14 cellular contexts compared by ENCODE assay signal in genomic region chr19:35299523-35300339, GRCh38. TPM values are rescaled to one million over a fixed set of nuclear protein-coding genes. Genes with fewer than 3 reads are reported as not detected.
A peak's percentile ranks its signal among the peaks of the same experiment; 100 is the strongest.
DNase-seq lines count a peak whose midpoint lies in the region; ATAC-seq, FAIRE-seq and TF ChIP-seq lines count a peak whose summit lies in the region.
"Had no signal": no experiment of that assay in that cellular context is flagged by ENCODE, and none has a peak within 500 bp of the region (broad histone marks: within the 10 kb centered on the region; RNA-seq: fewer than 3 reads in every experiment).

No MANE protein-coding gene starts in this region.

- no TSS peak for BruUV-seq in K562 (replicated peaks; lab: Mats Ljungman, UMichigan)

- H3K4me1 ChIP-seq in H9 (ENCODE audit: insufficient read depth, low read length) (no peaks in the 10 kb centered on the region), K562 (replicated peaks in 1 of 2; ENCODE audit: control insufficient read depth in 2 of 2, insufficient read depth in 2 of 2, low read length in 2 of 2) (peaks cover 50 to 66% of the 10 kb centered on the region in 2 experiments), lower lobe of right lung (no peaks in the 10 kb centered on the region)
- H3K4me1 ChIP-seq: SJSA1 had no signal

- peak; percentile 60 for TF ChIP-seq POLR2A in K562 (conservative IDR thresholded peaks at IDR 0.05)

- H2BK20ac ChIP-seq in H9 (ENCODE audit: low read depth, low read length, poor library complexity, severe bottlenecking), result no peak overlapping the region

- H3K4ac ChIP-seq in H9 (ENCODE audit: low read depth, low read length), result no peak overlapping the region

- H3K27ac Mint-ChIP-seq in H9, result no peak overlapping the region
- H3K27ac Mint-ChIP-seq: activated naive CD4-positive, alpha-beta T cell treated with anti-CD3 and anti-CD28 coated beads, Interleukin-2, amount 50 U/mL, for 24 hours had no signal

- no peak overlapping the region for H2AK5ac ChIP-seq in H9 (ENCODE audit: insufficient read length, low read length)

- H3K36me3 ChIP-seq in K562 (ENCODE audit: control insufficient read depth, insufficient read depth, low read length) (no peaks in the 10 kb centered on the region), lower lobe of right lung (no peaks in the 10 kb centered on the region), brain microvascular endothelial cell (replicated peaks) (no peaks in the 10 kb centered on the region)
- H3K36me3 ChIP-seq: neutrophil, SJSA1 had no signal

- H3K4me3 Mint-ChIP-seq in H9, result no peak overlapping the region
- H3K4me3 Mint-ChIP-seq: activated naive CD4-positive, alpha-beta T cell treated with anti-CD3 and anti-CD28 coated beads, Interleukin-2, amount 50 U/mL, for 24 hours had no signal

- no peak overlapping the region for H3K18ac ChIP-seq in H9 (ENCODE audit: insufficient read length, low read depth, low read length)

- TF ChIP-seq CTCF in H9 (conservative IDR thresholded peaks at IDR 0.05) (no peak), K562 (IDR thresholded peaks at IDR 0.05 in 2 of 3, conservative IDR thresholded peaks at IDR 0.05 in 1 of 3; ENCODE audit: insufficient read depth in 2 of 3, low read depth in 1 of 3, low read length in 3 of 3) (no peak), lower lobe of right lung (IDR thresholded peaks at IDR 0.05) (no peak), brain microvascular endothelial cell (IDR thresholded peaks at IDR 0.05; ENCODE audit: low read depth, low read length, missing control alignments) (no peak)

- no CpG with 5 or more reads among the region's 55 CpGs for WGBS in H9 (ENCODE audit: extremely low coverage, insufficient read length, low lambda C conversion rate)
- 5% methylated on average over 34 of the region's 55 CpGs for WGBS in K562 (ENCODE audit: insufficient coverage, low coverage, missing lambda C conversion rate)

- no peak overlapping the region for H2BK5ac ChIP-seq in H9 (ENCODE audit: insufficient read length, low read length)

- H2AFZ ChIP-seq in H9 (ENCODE audit: low read length) (no peak overlapping the region), K562 (ENCODE audit: low read depth, low read length) (peak overlapping the region; percentile 90)

- CTCF ChIA-PET in K562 (lab: Yijun Ruan, JAX; ENCODE audit: low intra/inter-chr PET ratio), result no interaction called here

- no peak overlapping the region for H3K14ac ChIP-seq in H9 (ENCODE audit: insufficient read depth, low read length)

- H3K23ac ChIP-seq in H9 (ENCODE audit: insufficient read length, low read depth, low read length), result no peak overlapping the region

- H3K9me3 Mint-ChIP-seq in H9, result no peaks in the 10 kb centered on the region
- H3K9me3 Mint-ChIP-seq: activated naive CD4-positive, alpha-beta T cell treated with anti-CD3 and anti-CD28 coated beads, Interleukin-2, amount 50 U/mL, for 24 hours had no signal

- TF ChIP-seq RAD21 in K562 (CRISPR knock-in tag; conservative IDR thresholded peaks at IDR 0.05 in 1 of 2, IDR thresholded peaks at IDR 0.05 in 1 of 2), result no peak

- TF ChIP-seq EP300 in K562 (IDR thresholded peaks at IDR 0.05; ENCODE audit: low read length), result no peak

- H2BK15ac ChIP-seq in H9 (ENCODE audit: low read depth, low read length), result no peak overlapping the region

- no peak overlapping the region for H3K4me2 ChIP-seq in H9 (ENCODE audit: insufficient read depth, insufficient read length, low read length)
- peak overlapping the region; percentile 72 for H3K4me2 ChIP-seq in K562 (ENCODE audit: insufficient read depth, low read length)

- H4K8ac ChIP-seq in H9 (replicated peaks; ENCODE audit: insufficient read length, low read depth, low read length), result no peak overlapping the region

- H3T11ph ChIP-seq in H9 (ENCODE audit: low read length), result no peak overlapping the region

- H4K91ac ChIP-seq in H9 (ENCODE audit: insufficient read length, low read depth, low read length), result no peak overlapping the region

- no peak overlapping the region for H3K56ac ChIP-seq in H9 (ENCODE audit: insufficient read length, low read depth, low read length)

- H3K9me3 ChIP-seq in H9 (ENCODE audit: control insufficient read depth, low read depth, low read length) (no peaks in the 10 kb centered on the region), K562 (replicated peaks; ENCODE audit: control insufficient read depth, insufficient read depth, low read depth, low read length) (no peaks in the 10 kb centered on the region), lower lobe of right lung (no peaks in the 10 kb centered on the region)
- H3K9me3 ChIP-seq: neutrophil, SJSA1 had no signal

- no peaks in the 10 kb centered on the region for H3K36me3 Mint-ChIP-seq in H9 (ENCODE audit: insufficient read depth in 1 of 3, low read depth in 3 of 3)
- H3K36me3 Mint-ChIP-seq: activated naive CD4-positive, alpha-beta T cell treated with anti-CD3 and anti-CD28 coated beads, Interleukin-2, amount 50 U/mL, for 24 hours had no signal

- no peak overlapping the region for H3K9ac ChIP-seq in H9 (ENCODE audit: extremely low read depth, insufficient read length, low read length)
- peak overlapping the region; percentile 40 to 89; a peak in 3 of 4 replicates for H3K9ac ChIP-seq in K562 (ENCODE audit: insufficient read depth in 1 of 2, low read depth in 2 of 2, low read length in 2 of 2)

- ATAC-seq in K562 (peak; percentile 90), lower lobe of right lung (peak; percentile 15 to 50), HG03457 (IDR thresholded peaks at IDR 0.05; ENCODE audit: unreplicated experiment) (no peak), GM18858 (IDR thresholded peaks at IDR 0.05; ENCODE audit: unreplicated experiment) (no peak)

- H3K27ac ChIP-seq in H9 (ENCODE audit: insufficient read length, low read depth, low read length) (no peak overlapping the region), K562 (ENCODE audit: extremely low read depth, low read depth, low read length) (peak overlapping the region; percentile 68), lower lobe of right lung (no peak overlapping the region), brain microvascular endothelial cell (no peak overlapping the region)
- H3K27ac ChIP-seq: neutrophil, SJSA1 had no signal

- H3K4me3 ChIP-seq in K562 (peak overlapping the region; percentile 37), lower lobe of right lung (no peak overlapping the region), brain microvascular endothelial cell (ENCODE audit: low read depth, low read length) (no peak overlapping the region)
- H3K4me3 ChIP-seq: lung, SJSA1 had no signal

- intact Hi-C loops in K562 (cut with micrococcal nuclease) (no loop called here), lower lobe of right lung (cut with DNase I) (no loop called here)

- H3K27me3 ChIP-seq in H9 (ENCODE audit: insufficient read depth, low read length), result no peaks in the 10 kb centered on the region
- H3K27me3 ChIP-seq in K562 (ENCODE audit: control insufficient read depth in 2 of 2, insufficient read depth in 2 of 2, low read length in 2 of 2), result no peaks in the 10 kb centered on the region; a peak in 1 of 5 replicates
- peaks cover 4% of the 10 kb centered on the region for H3K27me3 ChIP-seq in lower lobe of right lung (ENCODE audit: low read depth)
- H3K27me3 ChIP-seq in brain microvascular endothelial cell (replicated peaks), result no peaks in the 10 kb centered on the region
- H3K27me3 ChIP-seq: SJSA1 had no signal

- in situ Hi-C loops in K562 (cut with MboI) (no loop called here), brain microvascular endothelial cell (cut with HindIII; ENCODE audit: low pct_ligation_motif_present, low sequenced_read_pairs) (no loop called here)

- peaks cover 1% of the 10 kb centered on the region; the same call in 1 of the 2 replicates for H3K27me3 Mint-ChIP-seq in H9 (ENCODE audit: low read depth)
- H3K27me3 Mint-ChIP-seq: activated naive CD4-positive, alpha-beta T cell treated with anti-CD3 and anti-CD28 coated beads, Interleukin-2, amount 50 U/mL, for 24 hours had no signal

- H3K79me1 ChIP-seq in H9 (ENCODE audit: insufficient read depth, low read depth, low read length, poor library complexity, severe bottlenecking), result no peaks in the 10 kb centered on the region

- no peak overlapping the region for H2BK120ac ChIP-seq in H9 (ENCODE audit: low read depth, low read length, poor library complexity, severe bottlenecking)

- H4K5ac ChIP-seq in H9 (ENCODE audit: insufficient read length, low read depth, low read length), result no peak overlapping the region

- H2BK12ac ChIP-seq in H9 (ENCODE audit: insufficient read length, low read depth, low read length), result no peak overlapping the region

- H3K9me1 ChIP-seq in K562 (ENCODE audit: control insufficient read depth, insufficient read depth, low read length), result peaks cover 6% of the 10 kb centered on the region

- POLR2A ChIA-PET in K562 (lab: Yijun Ruan, JAX), result interaction anchor here (1.0 to 2.1 kb wide), 2 partner anchors 8 to 21 kb away, joined by 3 to 7 read pairs; partner anchors contain the start of gene MAG

- DNase-seq in Ammon's horn (ENCODE audit: low spot score) (peak; percentile 70), H9 (peak; percentile 76), K562 (ENCODE audit: extremely low read depth in 1 of 4, low spot score in 3 of 4) (peak; percentile 86 to 99 (median 99)), lower lobe of right lung (no peak), brain microvascular endothelial cell (no peak), pons (ENCODE audit: low spot score) (no peak)
- DNase-seq: central memory CD4-positive, alpha-beta T cell; MV-4-11 had no signal

- no peaks in the 10 kb centered on the region for H3K23me2 ChIP-seq in H9 (ENCODE audit: insufficient read length, low read depth, low read length, poor library complexity, severe bottlenecking)

- peaks cover 0 to 5% of the 10 kb centered on the region in 2 experiments; a peak in 3 of 4 replicates for H3K4me1 Mint-ChIP-seq in H9

- no peak for FAIRE-seq in K562 (lab: Jason Lieb, UNC)

- H4K20me1 ChIP-seq in H9 (ENCODE audit: control insufficient read depth, insufficient read depth, insufficient read length) (no peaks in the 10 kb centered on the region), K562 (replicated peaks; ENCODE audit: control insufficient read depth, insufficient read depth, low read length) (no peaks in the 10 kb centered on the region)

- no peaks in the 10 kb centered on the region for H3K79me2 ChIP-seq in H9 (ENCODE audit: insufficient read depth, low read length)
- no peaks in the 10 kb centered on the region for H3K79me2 ChIP-seq in K562 (ENCODE audit: control insufficient read depth, insufficient read depth, low read length)

RNA-seq across cellular contexts. Expression of gene MAG, which starts 7.8 kb away (rescaled TPM):
- total RNA-seq in H9 (2021) (0.13 TPM in 1 of 2 replicates, not detected in the other), K562 (2014; rRNA removed) (6.3 and 9.0 TPM in 2 replicates), K562 (2014; rRNA removed; fragmentation: Illumina TruSeq; extraction: Trizol) (0.67 and 1.1 TPM in 2 replicates), K562 (2015; rRNA removed; fragmentation: Illumina TruSeq; extraction: Trizol) (2.8 and 4.6 TPM in 2 replicates), K562 (2021) (6.4 and 7.7 TPM in 2 replicates), lower lobe of right lung (not detected)
- total RNA-seq in K562 (2011; cell fraction: chromatin; rRNA removed; ENCODE audit: low replicate concordance), result 9.6 and 21.9 TPM in 2 replicates
- 25.2 and 25.7 TPM in 2 replicates for total RNA-seq in K562 (2011; cell fraction: nucleolus; rRNA removed)
- 12.0 and 17.2 TPM in 2 replicates for total RNA-seq in K562 (2011; cell fraction: nucleoplasm; rRNA removed)
- polyA plus RNA-seq in K562 (2011; rRNA removed) (1.4 and 1.6 TPM in 2 replicates), K562 (2014; fragmentation: Illumina TruSeq; extraction: Trizol) (0.61 and 3.3 TPM in 2 replicates), K562 (2014; fragmentation: Nextera tagmentation; extraction: Ambion mirVana) (under 1 TPM; 0.11 to 0.39 TPM), K562 (2014; rRNA removed) (2.9 and 10.0 TPM in 2 replicates)
- 1.6 and 6.7 TPM in 2 replicates for polyA plus RNA-seq in K562 (2011; cell fraction: cytosol; rRNA removed)
- 1.9 and 8.2 TPM in 2 replicates for polyA plus RNA-seq in K562 (2011; cell fraction: nucleus; rRNA removed)
- 2.3 and 5.2 TPM in 2 replicates for polyA plus RNA-seq in K562 (2012)
- polyA minus RNA-seq in K562 (2011; rRNA and poly(A)+ RNA removed), result 1.4 TPM in 1 of 2 replicates, not detected in the other
- 3.0 and 8.6 TPM in 2 replicates for polyA minus RNA-seq in K562 (2011; cell fraction: cytosol; rRNA and poly(A)+ RNA removed)
- 3.8 and 6.6 TPM in 2 replicates for polyA minus RNA-seq in K562 (2011; cell fraction: nucleus; rRNA and poly(A)+ RNA removed)

RNA-seq across cellular contexts. Expression of gene HAMP, which starts 17.4 kb away (rescaled TPM):
- total RNA-seq in H9 (2021), result 0.52 and 0.83 TPM in 2 replicates
- total RNA-seq in K562 (2011; cell fraction: chromatin; rRNA removed; ENCODE audit: low replicate concordance), result 0.25 and 1.3 TPM in 2 replicates
- 1.5 and 2.1 TPM in 2 replicates for total RNA-seq in K562 (2011; cell fraction: nucleolus; rRNA removed)
- 0.84 and 1.9 TPM in 2 replicates for total RNA-seq in K562 (2011; cell fraction: nucleoplasm; rRNA removed)
- not detected in 2 replicates for total RNA-seq in K562 (2014; rRNA removed)
- total RNA-seq in K562 (2014; rRNA removed; fragmentation: Illumina TruSeq; extraction: Trizol), result 0.29 TPM in 1 of 2 replicates, not detected in the other
- total RNA-seq in K562 (2015; rRNA removed; fragmentation: Illumina TruSeq; extraction: Trizol), result 0.57 TPM in 1 of 2 replicates, not detected in the other
- 0.29 TPM in 2 replicates for total RNA-seq in K562 (2021)
- 0.26 and 0.39 TPM in 2 replicates for polyA plus RNA-seq in K562 (2011; rRNA removed)
- 0.74 and 3.9 TPM in 2 replicates for polyA plus RNA-seq in K562 (2011; cell fraction: cytosol; rRNA removed)
- 0.24 and 0.74 TPM in 2 replicates for polyA plus RNA-seq in K562 (2011; cell fraction: nucleus; rRNA removed)
- 0.98 and 2.0 TPM in 2 replicates for polyA plus RNA-seq in K562 (2012)
- polyA plus RNA-seq in K562 (2014; fragmentation: Illumina TruSeq; extraction: Trizol), result 0.64 and 1.1 TPM in 2 replicates
- polyA plus RNA-seq in K562 (2014; fragmentation: Nextera tagmentation; extraction: Ambion mirVana), result 1 to 10 TPM in 1 of 2 experiments, under 1 TPM in 1; 0.65 to 1.0 TPM
- 0.05 and 0.76 TPM in 2 replicates for polyA plus RNA-seq in K562 (2014; rRNA removed)
- polyA minus RNA-seq in K562 (2011; rRNA and poly(A)+ RNA removed), result 0.11 TPM in 1 of 2 replicates, not detected in the other
- polyA minus RNA-seq in K562 (2011; cell fraction: cytosol; rRNA and poly(A)+ RNA removed), result 1.6 TPM in 1 of 2 replicates, not detected in the other
- polyA minus RNA-seq in K562 (2011; cell fraction: nucleus; rRNA and poly(A)+ RNA removed), result 0.11 and 0.67 TPM in 2 replicates
- total RNA-seq in lower lobe of right lung, result not detected
- total RNA-seq: SJSA1 had no signal

RNA-seq across cellular contexts. Expression of gene CD22, which starts 29.3 kb away (rescaled TPM):
- not detected in 2 replicates for total RNA-seq in H9 (2021)
- total RNA-seq in K562 (2011; cell fraction: chromatin; rRNA removed; ENCODE audit: low replicate concordance), result 29.7 and 39.0 TPM in 2 replicates
- 22.1 and 24.3 TPM in 2 replicates for total RNA-seq in K562 (2011; cell fraction: nucleolus; rRNA removed)
- total RNA-seq in K562 (2011; cell fraction: nucleoplasm; rRNA removed), result 23.2 and 26.7 TPM in 2 replicates
- total RNA-seq in K562 (2014; rRNA removed), result 5.0 and 5.3 TPM in 2 replicates
- total RNA-seq in K562 (2014; rRNA removed; fragmentation: Illumina TruSeq; extraction: Trizol), result 2.3 and 2.4 TPM in 2 replicates
- 1.7 and 2.1 TPM in 2 replicates for total RNA-seq in K562 (2015; rRNA removed; fragmentation: Illumina TruSeq; extraction: Trizol)
- total RNA-seq in K562 (2021), result 3.5 and 5.9 TPM in 2 replicates
- polyA plus RNA-seq in K562 (2011; rRNA removed), result 2.4 and 4.2 TPM in 2 replicates
- 2.3 and 3.4 TPM in 2 replicates for polyA plus RNA-seq in K562 (2011; cell fraction: cytosol; rRNA removed)
- polyA plus RNA-seq in K562 (2011; cell fraction: nucleus; rRNA removed), result 5.1 and 17.6 TPM in 2 replicates
- polyA plus RNA-seq in K562 (2012), result 3.0 and 4.6 TPM in 2 replicates
- polyA plus RNA-seq in K562 (2014; fragmentation: Illumina TruSeq; extraction: Trizol), result 3.7 and 4.1 TPM in 2 replicates
- under 1 TPM; 0.29 to 0.84 TPM for polyA plus RNA-seq in K562 (2014; fragmentation: Nextera tagmentation; extraction: Ambion mirVana)
- polyA plus RNA-seq in K562 (2014; rRNA removed), result 4.1 and 6.2 TPM in 2 replicates
- polyA minus RNA-seq in K562 (2011; rRNA and poly(A)+ RNA removed), result 1.4 and 6.6 TPM in 2 replicates
- 3.2 TPM in 1 of 2 replicates, not detected in the other for polyA minus RNA-seq in K562 (2011; cell fraction: cytosol; rRNA and poly(A)+ RNA removed)
- 1.6 and 3.8 TPM in 2 replicates for polyA minus RNA-seq in K562 (2011; cell fraction: nucleus; rRNA and poly(A)+ RNA removed)
- total RNA-seq in lower lobe of right lung, result 19.1 TPM

RNA-seq across cellular contexts. Expression of gene USF2, which starts 31.0 kb away (rescaled TPM):
- total RNA-seq in H9 (2021), result 113 and 123 TPM in 2 replicates
- 42.6 and 101 TPM in 2 replicates for total RNA-seq in K562 (2011; cell fraction: chromatin; rRNA removed; ENCODE audit: low replicate concordance)
- 81.1 and 82.5 TPM in 2 replicates for total RNA-seq in K562 (2011; cell fraction: nucleolus; rRNA removed)
- total RNA-seq in K562 (2011; cell fraction: nucleoplasm; rRNA removed), result 54.4 and 62.0 TPM in 2 replicates
- total RNA-seq in K562 (2014; rRNA removed), result 79.6 and 92.0 TPM in 2 replicates
- 27.8 and 31.1 TPM in 2 replicates for total RNA-seq in K562 (2014; rRNA removed; fragmentation: Illumina TruSeq; extraction: Trizol)
- total RNA-seq in K562 (2015; rRNA removed; fragmentation: Illumina TruSeq; extraction: Trizol), result 41.3 and 44.8 TPM in 2 replicates
- 79.6 and 85.1 TPM in 2 replicates for total RNA-seq in K562 (2021)
- polyA plus RNA-seq in K562 (2011; rRNA removed), result 62.5 and 69.2 TPM in 2 replicates
- polyA plus RNA-seq in K562 (2011; cell fraction: cytosol; rRNA removed), result 53.9 and 98.4 TPM in 2 replicates
- 102 and 108 TPM in 2 replicates for polyA plus RNA-seq in K562 (2011; cell fraction: nucleus; rRNA removed)
- 81.4 and 98.5 TPM in 2 replicates for polyA plus RNA-seq in K562 (2012)
- 57.2 and 58.4 TPM in 2 replicates for polyA plus RNA-seq in K562 (2014; fragmentation: Illumina TruSeq; extraction: Trizol)
- under 1 TPM; 0.27 to 0.34 TPM for polyA plus RNA-seq in K562 (2014; fragmentation: Nextera tagmentation; extraction: Ambion mirVana)
- 78.0 and 93.7 TPM in 2 replicates for polyA plus RNA-seq in K562 (2014; rRNA removed)
- polyA minus RNA-seq in K562 (2011; rRNA and poly(A)+ RNA removed), result 31.5 and 39.4 TPM in 2 replicates
- 28.5 and 53.2 TPM in 2 replicates for polyA minus RNA-seq in K562 (2011; cell fraction: cytosol; rRNA and poly(A)+ RNA removed)
- polyA minus RNA-seq in K562 (2011; cell fraction: nucleus; rRNA and poly(A)+ RNA removed), result 21.7 and 31.3 TPM in 2 replicates
- 171 TPM for total RNA-seq in lower lobe of right lung

RNA-seq across cellular contexts. Expression of gene FFAR1, which starts 48.0 kb away (rescaled TPM):
- total RNA-seq in H9 (2021) (not detected in 2 replicates), K562 (2014; rRNA removed) (not detected in 2 replicates), K562 (2014; rRNA removed; fragmentation: Illumina TruSeq; extraction: Trizol) (not detected in 2 replicates), K562 (2015; rRNA removed; fragmentation: Illumina TruSeq; extraction: Trizol) (not detected in 2 replicates), K562 (2021) (not detected in 2 replicates), lower lobe of right lung (not detected)
- total RNA-seq in K562 (2011; cell fraction: chromatin; rRNA removed; ENCODE audit: low replicate concordance), result 0.28 TPM in 1 of 2 replicates, not detected in the other
- total RNA-seq in K562 (2011; cell fraction: nucleolus; rRNA removed), result 0.13 and 0.17 TPM in 2 replicates
- total RNA-seq in K562 (2011; cell fraction: nucleoplasm; rRNA removed), result not detected in 2 replicates
- polyA plus RNA-seq in K562 (2011; rRNA removed) (not detected in 2 replicates), K562 (2014; fragmentation: Illumina TruSeq; extraction: Trizol) (not detected in 2 replicates), K562 (2014; fragmentation: Nextera tagmentation; extraction: Ambion mirVana) (not detected), K562 (2014; rRNA removed) (not detected in 2 replicates)
- not detected in 2 replicates for polyA plus RNA-seq in K562 (2011; cell fraction: cytosol; rRNA removed)
- polyA plus RNA-seq in K562 (2011; cell fraction: nucleus; rRNA removed), result 0.06 TPM in 1 of 2 replicates, not detected in the other
- not detected in 2 replicates for polyA plus RNA-seq in K562 (2012)
- not detected in 2 replicates for polyA minus RNA-seq in K562 (2011; rRNA and poly(A)+ RNA removed)
- polyA minus RNA-seq in K562 (2011; cell fraction: cytosol; rRNA and poly(A)+ RNA removed), result not detected in 2 replicates
- polyA minus RNA-seq in K562 (2011; cell fraction: nucleus; rRNA and poly(A)+ RNA removed), result not detected in 2 replicates
- total RNA-seq: SJSA1 had no signal

Comparison
In these comparisons a context has a peak if more than half of its experiments do, and no peak if none do; other contexts are left out.
1. DNase-seq: peak in Ammon's horn (single experiment), H9 (single experiment) and K562 (4 of 4); none in lower lobe of right lung (single experiment), brain microvascular endothelial cell (single experiment) and pons (single experiment).
2. ATAC-seq: peak in K562 (single experiment) and lower lobe of right lung (2 of 2); none in HG03457 (single experiment) and GM18858 (single experiment).